Comparison of ENCODE assay signal across 18 cellular contexts in genomic region chr4:138560448-138560847, GRCh38.
"Had no signal": no experiment of that assay in that cellular context is flagged by ENCODE, and none has a peak within 500 bp of the region (broad histone marks: within the 10 kb centered on the region; RNA-seq: fewer than 3 reads in every experiment).

No MANE protein-coding gene starts in this region.

- DNase-seq: activated CD4-positive, alpha-beta T cell treated with anti-CD3 and anti-CD28 coated beads for 1 hour; activated CD4-positive, alpha-beta T cell treated with anti-CD3 and anti-CD28 coated beads, Interleukin-2, amount 50 U/mL, for 4 hours; effector memory CD8-positive, alpha-beta T cell; foreskin fibroblast; hippocampal formation; midbrain; occipital lobe; T-helper 17 cell had no signal

- H3K27ac Mint-ChIP-seq: activated naive CD8-positive, alpha-beta T cell; activated T-helper 1 cell treated with anti-CD3 and anti-CD28 coated beads, Interleukin-12 subunit alpha, Interleukin-12 subunit beta, Interleukin-2, Interleukin-4 antibody, amounts not matched to agents 30 ng/mL and 10 ng/mL and 1 ng/mL, durations not matched to agents 14 hours and 24 hours and 36 hours; dendritic cell treated with granulocyte-macrophage colony-stimulating factor and Interleukin-4, amounts not matched to agents 40 ng/mL and 50 ng/mL, for 4 days; effector memory CD8-positive, alpha-beta T cell; nephron; progenitor cell of endocrine pancreas; stimulated activated naive CD8-positive, alpha-beta T cell treated with anti-CD3 and anti-CD28 coated beads, Interleukin-15, Interleukin-2, amounts not matched to agents 100 ng/mL and 50 ng/mL, for 24 hours; T-helper 17 cell; type B pancreatic cell had no signal

- ATAC-seq: effector memory CD8-positive, alpha-beta T cell; T-helper 17 cell had no signal

- H3K36me3 ChIP-seq: suprapubic skin had no signal

- H3K27me3 Mint-ChIP-seq: activated naive CD8-positive, alpha-beta T cell; effector memory CD8-positive, alpha-beta T cell; progenitor cell of endocrine pancreas; stimulated activated naive CD8-positive, alpha-beta T cell treated with anti-CD3 and anti-CD28 coated beads, Interleukin-15, Interleukin-2, amounts not matched to agents 100 ng/mL and 50 ng/mL, for 24 hours; T-helper 17 cell; type B pancreatic cell had no signal

- H3K4me3 ChIP-seq: suprapubic skin had no signal

- H3K9me3 ChIP-seq: suprapubic skin had no signal

- H3K4me1 ChIP-seq: suprapubic skin had no signal

- H3K4me1 Mint-ChIP-seq: T-helper 17 cell had no signal

- H3K9me3 Mint-ChIP-seq: activated T-helper 1 cell treated with anti-CD3 and anti-CD28 coated beads, Interleukin-12 subunit alpha, Interleukin-12 subunit beta, Interleukin-2, Interleukin-4 antibody, amounts not matched to agents 30 ng/mL and 10 ng/mL and 1 ng/mL, durations not matched to agents 14 hours and 24 hours and 36 hours; nephron; stimulated activated naive CD8-positive, alpha-beta T cell treated with anti-CD3 and anti-CD28 coated beads, Interleukin-15, Interleukin-2, amounts not matched to agents 100 ng/mL and 50 ng/mL, for 24 hours had no signal

- H3K27ac ChIP-seq: epithelial cell of prostate, suprapubic skin, VCaP had no signal

- H3K27me3 ChIP-seq: suprapubic skin had no signal

- H3K36me3 Mint-ChIP-seq: activated naive CD8-positive, alpha-beta T cell; type B pancreatic cell had no signal

- H3K4me3 Mint-ChIP-seq: activated naive CD8-positive, alpha-beta T cell; activated T-helper 1 cell treated with anti-CD3 and anti-CD28 coated beads, Interleukin-12 subunit alpha, Interleukin-12 subunit beta, Interleukin-2, Interleukin-4 antibody, amounts not matched to agents 30 ng/mL and 10 ng/mL and 1 ng/mL, durations not matched to agents 14 hours and 24 hours and 36 hours; dendritic cell treated with granulocyte-macrophage colony-stimulating factor and Interleukin-4, amounts not matched to agents 40 ng/mL and 50 ng/mL, for 4 days; effector memory CD8-positive, alpha-beta T cell; nephron; stimulated activated naive CD8-positive, alpha-beta T cell treated with anti-CD3 and anti-CD28 coated beads, Interleukin-15, Interleukin-2, amounts not matched to agents 100 ng/mL and 50 ng/mL, for 24 hours; T-helper 17 cell; type B pancreatic cell had no signal
